9 cellular contexts compared by ENCODE assay signal in the genomic region with DNA sequence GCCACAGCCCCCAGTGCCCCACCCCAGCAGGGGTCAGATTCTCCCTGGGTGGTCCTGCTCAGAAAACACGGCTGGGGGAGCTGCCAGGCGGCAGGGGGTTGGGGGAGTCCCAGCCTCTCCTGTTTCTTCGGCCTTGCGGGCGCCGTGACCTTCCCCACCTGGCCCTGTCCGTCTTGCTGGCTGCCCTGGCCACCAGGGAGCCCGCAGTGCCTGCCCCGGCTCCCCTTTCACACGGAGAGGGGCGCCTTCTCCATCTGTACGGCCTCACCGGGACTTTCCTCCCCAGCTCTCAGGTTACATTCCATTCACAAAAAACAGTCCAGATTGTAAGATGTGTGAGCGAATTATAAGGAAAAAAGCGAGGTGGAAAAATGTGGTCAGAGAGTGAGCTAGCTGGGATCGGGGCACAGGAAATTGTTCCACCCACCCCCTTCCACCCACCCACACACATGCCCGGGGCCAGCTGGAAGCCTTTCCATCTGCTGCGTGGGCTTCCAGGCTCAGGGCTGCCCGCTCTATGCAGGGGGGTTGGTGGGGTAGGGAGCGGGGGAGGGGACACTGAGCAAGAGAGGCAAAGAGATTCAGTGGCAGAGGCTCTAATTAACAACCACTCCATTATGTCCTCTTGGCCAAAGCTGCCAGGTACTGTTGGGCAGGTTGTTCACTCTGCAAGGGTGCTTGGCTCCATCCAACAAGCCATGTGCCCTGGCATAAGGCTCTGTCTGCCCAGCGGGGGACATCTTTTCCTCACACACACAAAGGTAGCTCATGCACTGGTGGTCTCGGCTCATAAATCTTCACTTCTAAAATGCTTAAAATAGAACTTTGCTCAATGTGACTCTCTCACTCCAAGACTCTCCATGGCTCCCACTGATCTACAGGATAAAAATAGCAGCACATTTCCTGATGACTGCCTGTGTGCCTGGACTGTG. TPM values are rescaled to one million over a fixed set of nuclear protein-coding genes. Genes with fewer than 3 reads are reported as not detected.
A peak's percentile ranks its signal among the peaks of the same experiment; 100 is the strongest.
DNase-seq lines count a peak whose midpoint lies in the region; ATAC-seq and TF ChIP-seq lines count a peak whose summit lies in the region.
"Had no signal": no experiment of that assay in that cellular context is flagged by ENCODE, and none has a peak within 500 bp of the region (broad histone marks: within the 10 kb centered on the region; RNA-seq: fewer than 3 reads in every experiment).

No MANE protein-coding gene starts in this region.

- H3K4me1 ChIP-seq in ovary (ENCODE audit: insufficient read depth) = peaks cover 13% of the 10 kb centered on the region

- TF ChIP-seq EP300 in ovary (IDR thresholded peaks at IDR 0.05) = no peak

- WGBS in ovary, 3 donors = 10 to 12% (median 10%) methylated on average over 22 of the region's 22 CpGs

- no peak for TF ChIP-seq POLR2A in ovary (IDR thresholded peaks at IDR 0.05)

- intact Hi-C loops in ovary (cut with DNase I) = loop anchor here in 2 of 4 donors (5.0 to 10.0 kb wide), 2 partner anchors 45 to 48 kb away; no protein-coding TSS in a partner anchor

- no peaks in the 10 kb centered on the region for H3K27me3 ChIP-seq in ovary

- no peak overlapping the region for H3K4me3 ChIP-seq in choroid plexus epithelial cell (ENCODE audit: low read depth, low read length)
- H3K4me3 ChIP-seq in ovary = no peak overlapping the region

- no peak overlapping the region for H3K27ac ChIP-seq in ovary

- no peak for ATAC-seq in HG03342 (IDR thresholded peaks at IDR 0.05; ENCODE audit: unreplicated experiment)

- no peaks in the 10 kb centered on the region for H3K36me3 ChIP-seq in ovary

- TF ChIP-seq CTCF in choroid plexus epithelial cell (conservative IDR thresholded peaks at IDR 0.05; ENCODE audit: low read depth, low read length) (no peak), ovary (IDR thresholded peaks at IDR 0.05) (no peak)

- DNase-seq in EH (ENCODE audit: low read depth) (peak; percentile 79), NCI-H2196 (lab: John Stamatoyannopoulos, UW; ENCODE audit: unreplicated experiment) (peak; percentile 12), choroid plexus epithelial cell (ENCODE audit: low read depth) (peak; percentile 94), ovary (peak; percentile 54 to 77 (median 67)), NAMALWA (ENCODE audit: low spot score) (no peak), GOT3 (lab: John Stamatoyannopoulos, UW) (no peak), NCI-H748 (lab: John Stamatoyannopoulos, UW; ENCODE audit: unreplicated experiment) (no peak)

- H3K9me3 ChIP-seq in ovary = no peaks in the 10 kb centered on the region

RNA-seq across cellular contexts. Expression of a gene that starts 14.7 kb away (rescaled TPM):
- 10 to 100 TPM in 1 of 7 donors, 1 to 10 TPM in 4, not detected in 2; 1.1 to 13.0 (median 1.7) TPM for total RNA-seq in ovary
- polyA plus RNA-seq in ovary = under 1 TPM in 1 of 2 donors, not detected in 1; 0.18 TPM
- total RNA-seq: urinary bladder had no signal
- polyA plus RNA-seq: urinary bladder had no signal

Comparison
In these comparisons a context has a peak if more than half of its experiments do, and no peak if none do; other contexts are left out.
1. DNase-seq: peak in EH (single experiment), NCI-H2196 (single experiment), choroid plexus epithelial cell (single experiment) and ovary (5 of 5); none in NAMALWA (single experiment), GOT3 (single experiment) and NCI-H748 (single experiment).